1 cellular context compared by ENCODE assay signal in genomic region chr17:2695961-2696760, GRCh38.
TF ChIP-seq lines count a peak whose summit lies in the region.

No MANE protein-coding gene starts in this region.

TF ChIP-seq in K562, 482 proteins besides CTCF, POLR2A, EP300 and RAD21:
- TF ChIP-seq POLR2G (IDR thresholded peaks at IDR 0.05; ENCODE audit: low read depth, low read length), result peak; percentile 50
- no peak for TF ChIP-seq SLC30A9 (CRISPR knock-in tag; IDR thresholded peaks at IDR 0.05)
- no peak for TF ChIP-seq TCF3 (CRISPR knock-in tag; IDR thresholded peaks at IDR 0.05)
- no peak for TF ChIP-seq PYGO2 (tag; IDR thresholded peaks at IDR 0.05)
- TF ChIP-seq ZKSCAN8 (CRISPR knock-in tag; IDR thresholded peaks at IDR 0.05), result no peak
- no peak for TF ChIP-seq ZBTB9 (CRISPR knock-in tag; IDR thresholded peaks at IDR 0.05)
